Comparison of ENCODE assay signal across 28 cellular contexts in the genomic region with DNA sequence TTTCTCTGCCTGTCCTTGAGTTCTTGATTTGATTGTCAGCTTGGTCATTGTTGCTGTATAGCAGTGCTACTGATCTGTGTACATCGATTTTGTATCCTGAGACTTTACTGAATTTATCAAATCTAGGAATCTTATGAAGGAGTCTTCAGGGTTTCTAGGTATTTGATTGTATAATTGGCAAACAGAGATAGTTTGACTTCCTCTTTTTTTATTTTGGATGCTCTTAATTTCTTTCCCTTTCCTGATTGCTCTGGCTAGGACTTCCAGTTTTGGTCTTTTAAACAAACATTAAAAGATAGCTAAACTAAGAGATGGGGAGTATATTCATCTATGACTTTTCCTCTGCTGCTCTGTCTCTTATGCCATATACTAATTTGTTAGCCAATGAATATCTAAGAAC.
"Had no signal": no experiment of that assay in that cellular context is flagged by ENCODE, and none has a peak within 500 bp of the region (broad histone marks: within the 10 kb centered on the region; RNA-seq: fewer than 3 reads in every experiment).

No MANE protein-coding gene starts in this region.

- H3K4me2 ChIP-seq: neural progenitor cell, smooth muscle cell had no signal

- H3K27me3 ChIP-seq: esophagus muscularis mucosa, heart right ventricle, left lung, neural progenitor cell, stomach, suprapubic skin, tibial artery had no signal

- H3K36me3 ChIP-seq: neural progenitor cell had no signal

- H3K4me1 ChIP-seq: lower lobe of right lung, neural progenitor cell, psoas muscle, tibial artery had no signal

- DNase-seq: activated B cell treated with CpG ODN at 0.5 μM for 24 hours; activated CD4-positive, alpha-beta T cell treated with anti-CD3 and anti-CD28 coated beads for 36 hours; activated CD8-positive, alpha-beta memory T cell treated with anti-CD3 and anti-CD28 coated beads, Interleukin-2, amount 10 ng/mL, durations not matched to agents 7 days and 5 days; activated CD8-positive, alpha-beta T cell treated with anti-CD3 and anti-CD28 coated beads, Interleukin-2, amount 10 ng/mL, durations not matched to agents 7 days and 5 days; activated naive CD4-positive, alpha-beta T cell; activated T-cell treated with anti-CD3 and anti-CD28 coated beads, Interleukin-2, amount 50 U/mL, for 48 hours; anterior cingulate cortex; effector CD4-positive, alpha-beta T cell; foreskin melanocyte; heart right ventricle; kidney glomerular epithelial cell; left lung; lower lobe of right lung; natural killer cell; occipital lobe; psoas muscle; stimulated activated CD4-positive, alpha-beta T cell treated with anti-CD3 and anti-CD28 coated beads, Interleukin-1b, Interleukin-23, amount 100 ng/mL, for 48 hours; stimulated activated CD4-positive, alpha-beta T cell treated with anti-CD3 and anti-CD28 coated beads, Interleukin-4, amount 100 ng/mL, for 4 hours; stimulated activated CD8-positive, alpha-beta memory T cell treated with anti-CD3 and anti-CD28 coated beads, Interleukin-4, amount 100 ng/mL, for 48 hours; stimulated activated naive B cell treated with anti-CD40 and anti-IgM and Interleukin-4, amounts not matched to agents 10 μg/mL and 1 μg/mL and 100 μg/mL, for 72 hours; stomach; T1000; tibial artery had no signal

- H3K9me3 ChIP-seq: esophagus muscularis mucosa, left lung, lower lobe of right lung, stomach, suprapubic skin, tibial artery had no signal

- H3K4me3 ChIP-seq: esophagus muscularis mucosa, heart right ventricle, left lung, lower lobe of right lung, neural progenitor cell, psoas muscle, smooth muscle cell, stomach, suprapubic skin, tibial artery had no signal

- H3K27ac ChIP-seq: esophagus muscularis mucosa, heart right ventricle, left lung, lower lobe of right lung, neural progenitor cell, parathyroid adenoma, psoas muscle, suprapubic skin, tibial artery had no signal

- H2AFZ ChIP-seq: neural progenitor cell, parathyroid adenoma had no signal
